7 cellular contexts compared by ENCODE assay signal in the genomic region with DNA sequence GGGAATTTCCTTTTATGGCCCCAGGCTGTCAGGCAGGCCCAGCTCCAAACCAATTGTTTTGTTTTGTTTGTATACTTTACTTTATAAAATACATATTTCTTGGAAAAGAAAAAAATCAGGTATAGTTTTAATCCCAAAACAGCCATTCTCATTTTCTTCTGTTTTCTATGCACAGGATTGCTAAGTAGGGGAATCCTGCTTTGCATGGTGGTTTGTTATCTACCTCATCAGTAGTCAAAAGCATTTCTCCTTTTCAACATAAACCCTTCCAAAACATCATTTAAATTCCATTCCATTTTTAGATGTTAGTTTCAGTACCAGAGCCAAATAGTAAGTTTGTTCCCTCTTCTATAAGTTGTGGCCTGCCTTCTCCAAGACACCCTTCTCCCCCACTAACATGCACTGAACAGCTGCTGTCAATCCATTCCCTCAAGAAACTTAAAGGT. TPM values are rescaled to one million over a fixed set of nuclear protein-coding genes. Genes with fewer than 3 reads are reported as not detected.
DNase-seq lines count a peak whose midpoint lies in the region; ATAC-seq and TF ChIP-seq lines count a peak whose summit lies in the region.

No MANE protein-coding gene starts in this region.

- CTCF ChIA-PET in IMR-90 (lab: Yijun Ruan, JAX): interaction anchor here (0.7 kb wide), 1 partner anchor 76 kb away, joined by 4 read pairs; no protein-coding TSS in a partner anchor
- CTCF ChIA-PET in WTC11 (lab: Charles Lee): interaction anchor here (0.7 to 1.7 kb wide), 9 partner anchors 12 to 244 kb away, joined by 3 to 10 read pairs (median 4); a partner anchor contains a TSS

- peak overlapping the region; percentile 93; the same call in 2 of the 3 replicates for H2BK15ac ChIP-seq in IMR-90 (ENCODE audit: low read depth, low read length)

- H3K27me3 ChIP-seq in IMR-90 (ENCODE audit: control insufficient read depth, insufficient read depth, low read length) (no peaks in the 10 kb centered on the region), iPS-20b (ENCODE audit: insufficient read depth, low read length) (no peaks in the 10 kb centered on the region), stomach smooth muscle (ENCODE audit: control insufficient read depth in 1 of 2, insufficient read depth in 2 of 2, low read length in 2 of 2) (no peaks in the 10 kb centered on the region)

- TF ChIP-seq CTCF in IMR-90 (conservative IDR thresholded peaks at IDR 0.05; ENCODE audit: low read depth, low read length) (no peak), WTC11 (IDR thresholded peaks at IDR 0.05) (no peak)

- peak overlapping the region; percentile 38 for H2AK9ac ChIP-seq in IMR-90 (replicated peaks; ENCODE audit: low read depth, low read length, poor library complexity)

- no peak for DNase-seq in IMR-90
- no peak for DNase-seq in WTC11 (ENCODE audit: low spot score)
- DNase-seq in mesenteric fat pad (ENCODE audit: low spot score): no peak
- no peak for DNase-seq in amniotic stem cell (lab: John Stamatoyannopoulos, UW)
- no peak for DNase-seq in NCI-H526 (lab: John Stamatoyannopoulos, UW)

- H2BK20ac ChIP-seq in IMR-90 (ENCODE audit: low read depth, low read length): peak overlapping the region; percentile 55

- TF ChIP-seq POLR2A in IMR-90 (IDR thresholded peaks at IDR 0.05; ENCODE audit: low read depth, low read length): no peak

- peak overlapping the region; percentile 96 for H3K27ac Mint-ChIP-seq in WTC11

- peak overlapping the region; percentile 98 for H2AK5ac ChIP-seq in IMR-90 (ENCODE audit: low read depth, low read length)

- H2BK120ac ChIP-seq in IMR-90 (ENCODE audit: low read depth, low read length): peak overlapping the region; percentile 92

- peak overlapping the region; percentile 93 for H3K56ac ChIP-seq in IMR-90 (ENCODE audit: extremely low read depth, insufficient read depth, low read length)

- peaks cover 36% of the 10 kb centered on the region for H3K36me3 Mint-ChIP-seq in WTC11

- H3K9me3 Mint-ChIP-seq in WTC11: no peaks in the 10 kb centered on the region

- intact Hi-C loops in IMR-90 (cut with micrococcal nuclease): no loop called here

- peaks cover 20% of the 10 kb centered on the region for H3K4me1 Mint-ChIP-seq in WTC11

- dilution Hi-C loops in IMR-90 (cut with HindIII; ENCODE audit: low sequenced_read_pairs, unreplicated experiment): no loop called here

- peak overlapping the region; percentile 71 for H3K4me2 ChIP-seq in IMR-90 (ENCODE audit: low read depth, low read length)

- no peaks in the 10 kb centered on the region for H3K27me3 Mint-ChIP-seq in WTC11 (ENCODE audit: low read depth)

- peak overlapping the region; percentile 80 to 85 for H4K8ac ChIP-seq in IMR-90 (ENCODE audit: low read depth in 2 of 2, low read length in 2 of 2)

- H3K36me3 ChIP-seq in IMR-90 (ENCODE audit: control insufficient read depth, insufficient read depth, low read length) (peaks cover 42% of the 10 kb centered on the region), iPS-20b (ENCODE audit: insufficient read depth, low read depth, low read length) (peaks cover 51% of the 10 kb centered on the region), stomach smooth muscle (ENCODE audit: control insufficient read depth in 2 of 2, insufficient read depth in 2 of 2, low read length in 2 of 2) (peaks cover 40 to 41% of the 10 kb centered on the region in 2 donors)

- H3K4me1 ChIP-seq in IMR-90 (ENCODE audit: control insufficient read depth, insufficient read depth, low read length) (peaks cover 33% of the 10 kb centered on the region), iPS-20b (ENCODE audit: insufficient read depth, low read length) (peaks cover 21% of the 10 kb centered on the region), stomach smooth muscle (ENCODE audit: control insufficient read depth, insufficient read depth, low read length) (peaks cover 66% of the 10 kb centered on the region)

- peak overlapping the region; percentile 91 for H3K23ac ChIP-seq in IMR-90 (ENCODE audit: low read depth, low read length)

- H2BK5ac ChIP-seq in IMR-90 (ENCODE audit: low read depth, low read length, poor library complexity, severe bottlenecking): peak overlapping the region; percentile 89

- peak overlapping the region; percentile 98 for H3K14ac ChIP-seq in IMR-90 (replicated peaks; ENCODE audit: low read depth, low read length)

- H2AFZ ChIP-seq in IMR-90 (replicated peaks; ENCODE audit: low read length, poor library complexity): no peak overlapping the region

- in situ Hi-C loops in IMR-90 (cut with MboI; ENCODE audit: low sequenced_read_pairs): no loop called here

- BruUV-seq in IMR-90 (replicated peaks; lab: Mats Ljungman, UMichigan): no TSS peak

- TF ChIP-seq RAD21 in IMR-90 (IDR thresholded peaks at IDR 0.05; ENCODE audit: low read length): no peak

- H3K4me3 ChIP-seq in IMR-90 (ENCODE audit: insufficient read depth, low read depth, low read length): no peak overlapping the region
- H3K4me3 ChIP-seq in iPS-20b (ENCODE audit: low read length): peak overlapping the region; percentile 31; the same call in 1 of the 2 replicates
- peak overlapping the region; percentile 16 to 56 for H3K4me3 ChIP-seq in stomach smooth muscle (ENCODE audit: low read length in 2 of 2)

- H4K91ac ChIP-seq in IMR-90 (ENCODE audit: insufficient read depth, low read depth, low read length): peak overlapping the region; percentile 57

- H4K5ac ChIP-seq in IMR-90 (ENCODE audit: low read depth, low read length): peak overlapping the region; percentile 73

- peaks cover 31 to 71% of the 10 kb centered on the region in 2 experiments for H3K79me1 ChIP-seq in IMR-90 (ENCODE audit: low read depth in 1 of 2, low read length in 2 of 2)

- H3K18ac ChIP-seq in IMR-90 (ENCODE audit: low read depth, low read length): peak overlapping the region; percentile 87

- H3K27ac ChIP-seq in IMR-90 (ENCODE audit: insufficient read depth, low read length): peak overlapping the region; percentile 95
- peak overlapping the region; percentile 95 for H3K27ac ChIP-seq in iPS-20b (ENCODE audit: low read length)
- peak overlapping the region; percentile 100 for H3K27ac ChIP-seq in stomach smooth muscle (ENCODE audit: low read length)

- POLR2A ChIA-PET in IMR-90 (lab: Charles Lee; ENCODE audit: unreplicated experiment): interaction anchor here (0.8 to 1.3 kb wide), 3 partner anchors 28 to 88 kb away, joined by 4 to 5 read pairs (median 4); a partner anchor contains a TSS
- POLR2A ChIA-PET in WTC11 (lab: Charles Lee): interaction anchor here (0.9 to 2.9 kb wide), 5 partner anchors 12 to 76 kb away, joined by 3 to 11 read pairs (median 5); a partner anchor contains a TSS

- peak overlapping the region; percentile 89 for H3K4ac ChIP-seq in IMR-90 (ENCODE audit: low read depth, low read length)

- H3K9ac ChIP-seq in IMR-90 (ENCODE audit: low read depth, low read length) (peak overlapping the region; percentile 75), iPS-20b (ENCODE audit: low read depth, low read length) (peak overlapping the region; percentile 70; the same call in 1 of the 2 replicates), stomach smooth muscle (ENCODE audit: low read length in 2 of 2) (peak overlapping the region; percentile 1 to 98)

- peaks cover 29% of the 10 kb centered on the region for H3K9me1 ChIP-seq in IMR-90 (ENCODE audit: insufficient read depth, low read length)

- ATAC-seq in IMR-90 (ENCODE audit: low read depth): no peak
- ATAC-seq in WTC11: no peak

- peak overlapping the region; percentile 23; the same call in 1 of the 2 replicates for H3K4me3 Mint-ChIP-seq in WTC11

- H3K9me3 ChIP-seq in IMR-90 (ENCODE audit: control insufficient read depth, insufficient read depth, low read length): no peaks in the 10 kb centered on the region
- H3K9me3 ChIP-seq in iPS-20b (ENCODE audit: insufficient read depth, low read depth, low read length): no peaks in the 10 kb centered on the region
- H3K9me3 ChIP-seq in stomach smooth muscle (ENCODE audit: control insufficient read depth in 2 of 2, low read length in 2 of 2): no peaks in the 10 kb centered on the region

- H4K20me1 ChIP-seq in IMR-90 (ENCODE audit: insufficient read depth, low read length): peaks cover 9% of the 10 kb centered on the region

TF ChIP-seq in IMR-90, 13 proteins besides CTCF, POLR2A, EP300 and RAD21 (continues in another document):
- TF ChIP-seq RCOR1 (IDR thresholded peaks at IDR 0.05; ENCODE audit: insufficient replicate concordance, low read length): no peak
- TF ChIP-seq NFE2L2 (IDR thresholded peaks at IDR 0.05; ENCODE audit: low read depth, low read length): no peak
- no peak for TF ChIP-seq CEBPB (IDR thresholded peaks at IDR 0.05; ENCODE audit: low read depth, low read length)

RNA-seq across cellular contexts. Expression of a gene that starts 3.6 kb away (rescaled TPM):
- total RNA-seq in IMR-90 (2012; rRNA removed): 272 and 339 TPM in 2 replicates
- polyA plus RNA-seq in IMR-90 (2012; rRNA removed): 367 and 389 TPM in 2 replicates
- polyA plus RNA-seq in IMR-90 (2012; cell fraction: cytosol; rRNA removed): 266 and 365 TPM in 2 replicates
- 346 and 590 TPM in 2 replicates for polyA plus RNA-seq in IMR-90 (2012; cell fraction: nucleus; rRNA removed; ENCODE audit: low replicate concordance)
- total RNA-seq in WTC11 (2021): 97.7 to 112 TPM (median 110 TPM) in 3 replicates
- 141 TPM for total RNA-seq in mesenteric fat pad

RNA-seq across cellular contexts. Expression of a gene that starts 3.8 kb away (rescaled TPM):
- total RNA-seq in IMR-90 (2012; rRNA removed): 11.1 and 11.5 TPM in 2 replicates
- polyA plus RNA-seq in IMR-90 (2012; rRNA removed): 9.0 and 10.8 TPM in 2 replicates
- 2.5 and 3.4 TPM in 2 replicates for polyA plus RNA-seq in IMR-90 (2012; cell fraction: cytosol; rRNA removed)
- polyA plus RNA-seq in IMR-90 (2012; cell fraction: nucleus; rRNA removed; ENCODE audit: low replicate concordance): 6.7 and 14.2 TPM in 2 replicates
- 12.5 to 15.0 TPM (median 14.6 TPM) in 3 replicates for total RNA-seq in WTC11 (2021)
- total RNA-seq in mesenteric fat pad: 20.8 TPM

RNA-seq across cellular contexts. Expression of a gene that starts 4.8 kb away (rescaled TPM):
- total RNA-seq in IMR-90 (2012; rRNA removed) (18.6 and 24.4 TPM in 2 replicates), WTC11 (2021) (165 to 186 TPM (median 178 TPM) in 3 replicates), mesenteric fat pad (142 TPM)
- 132 and 180 TPM in 2 replicates for polyA plus RNA-seq in IMR-90 (2012; rRNA removed)
- polyA plus RNA-seq in IMR-90 (2012; cell fraction: cytosol; rRNA removed): 73.3 and 76.1 TPM in 2 replicates
- 71.9 and 78.4 TPM in 2 replicates for polyA plus RNA-seq in IMR-90 (2012; cell fraction: nucleus; rRNA removed; ENCODE audit: low replicate concordance)

RNA-seq across cellular contexts. Expression of a gene that starts 12.0 kb away (rescaled TPM):
- 16.7 and 33.5 TPM in 2 replicates for total RNA-seq in IMR-90 (2012; rRNA removed)
- 66.2 and 108 TPM in 2 replicates for polyA plus RNA-seq in IMR-90 (2012; rRNA removed)
- polyA plus RNA-seq in IMR-90 (2012; cell fraction: cytosol; rRNA removed): 41.8 and 75.0 TPM in 2 replicates
- 76.6 and 101 TPM in 2 replicates for polyA plus RNA-seq in IMR-90 (2012; cell fraction: nucleus; rRNA removed; ENCODE audit: low replicate concordance)
- 36.2 to 51.4 TPM (median 44.8 TPM) in 3 replicates for total RNA-seq in WTC11 (2021)
- total RNA-seq in mesenteric fat pad: 133 TPM

RNA-seq across cellular contexts. Expression of a gene that starts 48.4 kb away (rescaled TPM):
- 1.4 and 1.7 TPM in 2 replicates for total RNA-seq in IMR-90 (2012; rRNA removed)
- polyA plus RNA-seq in IMR-90 (2012; rRNA removed): 3.3 and 3.8 TPM in 2 replicates
- polyA plus RNA-seq in IMR-90 (2012; cell fraction: cytosol; rRNA removed): 2.0 and 3.8 TPM in 2 replicates
- 6.7 and 13.0 TPM in 2 replicates for polyA plus RNA-seq in IMR-90 (2012; cell fraction: nucleus; rRNA removed; ENCODE audit: low replicate concordance)
- total RNA-seq in WTC11 (2021): 11.5 to 14.2 TPM (median 12.6 TPM) in 3 replicates
- 23.0 TPM for total RNA-seq in mesenteric fat pad
